ENCODE assay signal across 9 cellular contexts in genomic region chr5:65213921-65214525, GRCh38.
DNase-seq lines count a peak whose midpoint lies in the region; ATAC-seq, FAIRE-seq and TF ChIP-seq lines count a peak whose summit lies in the region.
"Had no signal": no experiment of that assay in that cellular context is flagged by ENCODE, and none has a peak within 500 bp of the region (broad histone marks: within the 10 kb centered on the region; RNA-seq: fewer than 3 reads in every experiment).

No MANE protein-coding gene starts in this region.

- 61 to 71% methylated on average over 6 of the region's 6 CpGs for WGBS in body of pancreas, 2 donors
- WGBS in aorta, 2 donors: 88% methylated on average over 6 of the region's 6 CpGs

- peak; percentile 27 for ATAC-seq in body of pancreas
- no peak for ATAC-seq in aorta (ENCODE audit: low FRiP score)
- no peak for ATAC-seq in GM18505 (IDR thresholded peaks at IDR 0.05; ENCODE audit: unreplicated experiment)
- ATAC-seq in GM19455 (IDR thresholded peaks at IDR 0.05; ENCODE audit: unreplicated experiment): no peak

- H3K36me3 ChIP-seq in body of pancreas (replicated peaks in 1 of 2; ENCODE audit: insufficient read depth in 1 of 2, low read depth in 2 of 2) (no peaks in the 10 kb centered on the region), aorta (ENCODE audit: control insufficient read depth in 1 of 2, insufficient read depth in 2 of 2, low read length in 1 of 2) (no peaks in the 10 kb centered on the region)
- H3K36me3 ChIP-seq: neutrophil had no signal

- TF ChIP-seq CTCF in D721Med (IDR thresholded peaks at IDR 0.05; ENCODE audit: insufficient read depth, missing control alignments) (peak; percentile 30), body of pancreas (IDR thresholded peaks at IDR 0.05) (peak in 6 of 7 experiments; percentile 22 to 48 (median 34))

- H3K27me3 ChIP-seq in body of pancreas: no peaks in the 10 kb centered on the region
- H3K27me3 ChIP-seq in aorta (ENCODE audit: control insufficient read depth in 1 of 2, insufficient read depth in 2 of 2, low read length in 1 of 2): no peaks in the 10 kb centered on the region
- H3K27me3 ChIP-seq: neutrophil had no signal

- no peak overlapping the region for H3K27ac ChIP-seq in body of pancreas
- no peak overlapping the region for H3K27ac ChIP-seq in aorta (ENCODE audit: low read depth in 1 of 2, low read length in 2 of 2)
- H3K27ac ChIP-seq: neutrophil had no signal

- H3K9me3 ChIP-seq in body of pancreas: no peaks in the 10 kb centered on the region
- H3K9me3 ChIP-seq in aorta (ENCODE audit: control insufficient read depth, low read length): no peaks in the 10 kb centered on the region
- H3K9me3 ChIP-seq: neutrophil had no signal

- H3K4me3 ChIP-seq in body of pancreas: no peak overlapping the region
- H3K4me3 ChIP-seq in aorta (ENCODE audit: low read length in 2 of 2): no peak overlapping the region

- no peak for FAIRE-seq in D721Med (lab: Jason Lieb, UNC)

- no peak for DNase-seq in D721Med (ENCODE audit: insufficient read length, low spot score)
- peak; percentile 22 to 26 for DNase-seq in Kasumi-1 (lab: John Stamatoyannopoulos, UW)
- peak in 3 of 4 donors; percentile 9 to 22 (median 15) for DNase-seq in body of pancreas
- peak; percentile 35 to 49 for DNase-seq in lung microvascular endothelial cell (ENCODE audit: low read depth in 2 of 2)
- no peak for DNase-seq in nucleus accumbens (lab: John Stamatoyannopoulos, UW)
- DNase-seq in aorta: no peak

- intact Hi-C loops in body of pancreas (cut with DNase I) (no loop called here), aorta (cut with DNase I) (no loop called here)

- H3K4me1 ChIP-seq in body of pancreas: no peaks in the 10 kb centered on the region
- H3K4me1 ChIP-seq in aorta (ENCODE audit: control insufficient read depth in 1 of 2, insufficient read depth in 2 of 2, low read length in 2 of 2): no peaks in the 10 kb centered on the region

- TF ChIP-seq POLR2A in body of pancreas (IDR thresholded peaks at IDR 0.05) (no peak), GM18505 (IDR thresholded peaks at IDR 0.05; ENCODE audit: borderline replicate concordance, extremely low read depth, insufficient read depth, insufficient read length) (no peak)

Comparison
In these comparisons a context has a peak if more than half of its experiments do, and no peak if none do; other contexts are left out.
1. DNase-seq: peak in Kasumi-1 (2 of 2), body of pancreas (3 of 4) and lung microvascular endothelial cell (2 of 2); none in D721Med (single experiment), nucleus accumbens (0 of 56) and aorta (0 of 2).